Comparison of ENCODE assay signal across 27 cellular contexts in the genomic region with DNA sequence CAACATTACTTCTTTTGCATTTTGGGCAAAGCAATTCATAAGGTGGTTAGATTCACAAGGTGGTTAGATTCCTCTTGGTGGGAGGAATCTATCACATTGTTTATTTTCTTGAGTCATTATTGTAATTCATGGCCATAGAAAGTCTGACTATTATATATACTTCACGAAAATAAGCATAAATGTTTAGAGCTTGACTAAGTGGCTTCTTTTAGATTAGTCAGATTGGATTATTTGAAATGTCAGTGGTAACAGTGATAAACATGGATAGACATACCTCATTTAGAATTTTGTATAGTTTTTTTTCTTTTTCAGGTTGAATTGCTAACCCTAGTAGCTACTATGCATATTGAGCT. TPM values are rescaled to one million over a fixed set of nuclear protein-coding genes. Genes with fewer than 3 reads are reported as not detected.
DNase-seq lines count a peak whose midpoint lies in the region; ATAC-seq and TF ChIP-seq lines count a peak whose summit lies in the region.
"Had no signal": no experiment of that assay in that cellular context is flagged by ENCODE, and none has a peak within 500 bp of the region (broad histone marks: within the 10 kb centered on the region; RNA-seq: fewer than 3 reads in every experiment).

No MANE protein-coding gene starts in this region.

- H4K8ac ChIP-seq in IMR-90 (ENCODE audit: low read depth in 2 of 2, low read length in 2 of 2): no peak overlapping the region

- no peak overlapping the region for H3K4me2 ChIP-seq in IMR-90 (ENCODE audit: low read depth, low read length)
- H3K4me2 ChIP-seq: BLaER1 had no signal

- peak; percentile 67 for ATAC-seq in IMR-90 (ENCODE audit: low read depth)
- ATAC-seq in WTC11: no peak
- no peak for ATAC-seq in HG02938 (IDR thresholded peaks at IDR 0.05; ENCODE audit: unreplicated experiment)
- ATAC-seq: stimulated activated memory B cell treated with anti-CD40 and anti-IgM and Interleukin-4, amounts not matched to agents 10 μg/mL and 1 μg/mL and 100 μg/mL, for 72 hours had no signal

- dilution Hi-C loops in IMR-90 (cut with HindIII; ENCODE audit: low sequenced_read_pairs, unreplicated experiment): no loop called here

- H3K27ac Mint-ChIP-seq in chondrocyte (ENCODE audit: unreplicated experiment) (peak overlapping the region; percentile 10), osteocyte (ENCODE audit: unreplicated experiment) (peak overlapping the region; percentile 9), WTC11 (no peak overlapping the region)
- H3K27ac Mint-ChIP-seq in activated CD4-positive, alpha-beta memory T cell treated with anti-CD3 and anti-CD28 coated beads, Interleukin-2, amount 10 ng/mL, durations not matched to agents 7 days and 5 days: no peak overlapping the region
- H3K27ac Mint-ChIP-seq in activated CD4-positive, alpha-beta T cell treated with anti-CD3 and anti-CD28 coated beads, Interleukin-2, amount 10 ng/mL, durations not matched to agents 24 days and 14 days: no peak overlapping the region
- H3K27ac Mint-ChIP-seq: activated naive CD4-positive, alpha-beta T cell treated with anti-CD3 and anti-CD28 coated beads, Interleukin-2, amount 50 U/mL, for 72 hours; H9; IgD-negative memory B cell; mesothelial cell of epicardium; naive B cell; progenitor cell of endocrine pancreas; stimulated activated memory B cell treated with anti-CD40 and anti-IgM and Interleukin-4, amounts not matched to agents 10 μg/mL and 1 μg/mL and 100 μg/mL, for 72 hours had no signal

- H3K4me3 ChIP-seq in IMR-90 (ENCODE audit: insufficient read depth, low read depth, low read length): no peak overlapping the region
- H3K4me3 ChIP-seq: BLaER1, heart left ventricle, Peyer's patch, right lobe of liver had no signal

- no peak overlapping the region for H3K27ac ChIP-seq in IMR-90 (ENCODE audit: insufficient read depth, low read length)
- H3K27ac ChIP-seq: BLaER1, neutrophil, Peyer's patch, right lobe of liver, VCaP had no signal

- H3K23ac ChIP-seq in IMR-90 (ENCODE audit: low read depth, low read length): no peak overlapping the region

- H3K36me3 Mint-ChIP-seq in chondrocyte (ENCODE audit: low read depth) (no peaks in the 10 kb centered on the region), osteocyte (ENCODE audit: unreplicated experiment) (no peaks in the 10 kb centered on the region), WTC11 (no peaks in the 10 kb centered on the region)
- H3K36me3 Mint-ChIP-seq in activated CD4-positive, alpha-beta memory T cell treated with anti-CD3 and anti-CD28 coated beads, Interleukin-2, amount 10 ng/mL, durations not matched to agents 7 days and 5 days (ENCODE audit: low read depth): peaks cover 2% of the 10 kb centered on the region
- no peaks in the 10 kb centered on the region for H3K36me3 Mint-ChIP-seq in activated CD4-positive, alpha-beta T cell treated with anti-CD3 and anti-CD28 coated beads, Interleukin-2, amount 10 ng/mL, durations not matched to agents 24 days and 14 days (ENCODE audit: low read depth)
- H3K36me3 Mint-ChIP-seq: mesothelial cell of epicardium; naive B cell; stimulated activated memory B cell treated with anti-CD40 and anti-IgM and Interleukin-4, amounts not matched to agents 10 μg/mL and 1 μg/mL and 100 μg/mL, for 72 hours had no signal

- no peak overlapping the region for H3K9ac ChIP-seq in IMR-90 (ENCODE audit: low read depth, low read length)
- H3K9ac ChIP-seq: BLaER1 had no signal

- H4K5ac ChIP-seq in IMR-90 (ENCODE audit: low read depth, low read length): no peak overlapping the region

- H3K9me3 ChIP-seq in IMR-90 (ENCODE audit: control insufficient read depth, insufficient read depth, low read length): no peaks in the 10 kb centered on the region
- H3K9me3 ChIP-seq: heart left ventricle, neutrophil, Peyer's patch, right lobe of liver had no signal

- H2AK9ac ChIP-seq in IMR-90 (replicated peaks; ENCODE audit: low read depth, low read length, poor library complexity): no peak overlapping the region

- POLR2A ChIA-PET in IMR-90 (lab: Charles Lee; ENCODE audit: unreplicated experiment): no interaction called here
- POLR2A ChIA-PET in activated CD4-positive, alpha-beta memory T cell treated with anti-CD3 and anti-CD28 coated beads, Interleukin-2, amount 10 ng/mL, durations not matched to agents 7 days and 5 days (lab: Charles Lee): no interaction called here
- POLR2A ChIA-PET in WTC11 (lab: Charles Lee): no interaction called here

- H3K9me1 ChIP-seq in IMR-90 (ENCODE audit: insufficient read depth, low read length): peaks cover 4% of the 10 kb centered on the region

- H4K20me1 ChIP-seq in IMR-90 (ENCODE audit: insufficient read depth, low read length): no peaks in the 10 kb centered on the region
- H4K20me1 ChIP-seq: BLaER1 had no signal

- no peaks in the 10 kb centered on the region for H3K27me3 Mint-ChIP-seq in chondrocyte (ENCODE audit: low read depth)
- H3K27me3 Mint-ChIP-seq in osteocyte (ENCODE audit: unreplicated experiment): no peaks in the 10 kb centered on the region
- no peaks in the 10 kb centered on the region for H3K27me3 Mint-ChIP-seq in activated CD4-positive, alpha-beta memory T cell treated with anti-CD3 and anti-CD28 coated beads, Interleukin-2, amount 10 ng/mL, durations not matched to agents 7 days and 5 days
- H3K27me3 Mint-ChIP-seq in WTC11 (ENCODE audit: low read depth): no peaks in the 10 kb centered on the region; the same call in 1 of the 2 replicates
- H3K27me3 Mint-ChIP-seq in activated CD4-positive, alpha-beta T cell treated with anti-CD3 and anti-CD28 coated beads, Interleukin-2, amount 10 ng/mL, durations not matched to agents 24 days and 14 days: peaks cover 3% of the 10 kb centered on the region
- H3K27me3 Mint-ChIP-seq: progenitor cell of endocrine pancreas had no signal

- H3K4me1 Mint-ChIP-seq in chondrocyte (ENCODE audit: low read depth) (peaks cover 15% of the 10 kb centered on the region), osteocyte (ENCODE audit: unreplicated experiment) (peaks cover 20% of the 10 kb centered on the region), WTC11 (no peaks in the 10 kb centered on the region)
- H3K4me1 Mint-ChIP-seq in activated CD4-positive, alpha-beta memory T cell treated with anti-CD3 and anti-CD28 coated beads, Interleukin-2, amount 10 ng/mL, durations not matched to agents 7 days and 5 days: peaks cover 10% of the 10 kb centered on the region
- H3K4me1 Mint-ChIP-seq in activated CD4-positive, alpha-beta T cell treated with anti-CD3 and anti-CD28 coated beads, Interleukin-2, amount 10 ng/mL, durations not matched to agents 24 days and 14 days: peaks cover 5% of the 10 kb centered on the region
- H3K4me1 Mint-ChIP-seq: H9; mesothelial cell of epicardium; stimulated activated memory B cell treated with anti-CD40 and anti-IgM and Interleukin-4, amounts not matched to agents 10 μg/mL and 1 μg/mL and 100 μg/mL, for 72 hours had no signal

- peaks cover 13% of the 10 kb centered on the region for H3K9me3 Mint-ChIP-seq in chondrocyte (ENCODE audit: low read depth)
- peaks cover 19% of the 10 kb centered on the region for H3K9me3 Mint-ChIP-seq in osteocyte (ENCODE audit: unreplicated experiment)
- no peaks in the 10 kb centered on the region for H3K9me3 Mint-ChIP-seq in activated CD4-positive, alpha-beta memory T cell treated with anti-CD3 and anti-CD28 coated beads, Interleukin-2, amount 10 ng/mL, durations not matched to agents 7 days and 5 days
- H3K9me3 Mint-ChIP-seq in WTC11: 0 out of 2 replicates have a peak, but pooled peaks cover under 1% of the 10 kb centered on the region
- peaks cover under 1% of the 10 kb centered on the region for H3K9me3 Mint-ChIP-seq in activated CD4-positive, alpha-beta T cell treated with anti-CD3 and anti-CD28 coated beads, Interleukin-2, amount 10 ng/mL, durations not matched to agents 24 days and 14 days

- 0 out of 2 replicates have a peak overlapping the region, but pooled peaks have one; percentile 4 for H2BK20ac ChIP-seq in IMR-90 (ENCODE audit: low read depth, low read length)

- H4K91ac ChIP-seq in IMR-90 (ENCODE audit: insufficient read depth, low read depth, low read length): no peak overlapping the region

- no peak overlapping the region for H3K14ac ChIP-seq in IMR-90 (replicated peaks; ENCODE audit: low read depth, low read length)

- H2BK5ac ChIP-seq in IMR-90 (ENCODE audit: low read depth, low read length, poor library complexity, severe bottlenecking): peak overlapping the region; percentile 64

- TF ChIP-seq CTCF in IMR-90 (conservative IDR thresholded peaks at IDR 0.05; ENCODE audit: low read depth, low read length) (no peak), chondrocyte (IDR thresholded peaks at IDR 0.05) (no peak), osteocyte (IDR thresholded peaks at IDR 0.05) (no peak), WTC11 (IDR thresholded peaks at IDR 0.05) (no peak)

- intact Hi-C loops in IMR-90 (cut with micrococcal nuclease): loop anchor here (1.0 to 5.0 kb wide), 2 partner anchors 455 to 525 kb away; partner anchors contain the start of genes PRRG1 and RPGR
- intact Hi-C loops in activated CD4-positive, alpha-beta T cell treated with anti-CD3 and anti-CD28 coated beads, Interleukin-2, amount 10 ng/mL, durations not matched to agents 24 days and 14 days (cut with micrococcal nuclease): no loop called here

- H3K56ac ChIP-seq in IMR-90 (ENCODE audit: extremely low read depth, insufficient read depth, low read length): no peak overlapping the region

- no peaks in the 10 kb centered on the region for H3K79me1 ChIP-seq in IMR-90 (ENCODE audit: low read depth in 1 of 2, low read length in 2 of 2)

- H2AFZ ChIP-seq in IMR-90 (replicated peaks; ENCODE audit: low read length, poor library complexity): no peak overlapping the region

- in situ Hi-C loops in IMR-90 (cut with MboI; ENCODE audit: low sequenced_read_pairs): no loop called here

- no peaks in the 10 kb centered on the region for H3K27me3 ChIP-seq in IMR-90 (ENCODE audit: control insufficient read depth, insufficient read depth, low read length)
- H3K27me3 ChIP-seq: BLaER1, heart left ventricle, neutrophil, Peyer's patch, right lobe of liver had no signal

- H3K4me3 Mint-ChIP-seq in chondrocyte (ENCODE audit: unreplicated experiment): no peak overlapping the region
- H3K4me3 Mint-ChIP-seq in osteocyte (ENCODE audit: unreplicated experiment): no peak overlapping the region
- H3K4me3 Mint-ChIP-seq in activated CD4-positive, alpha-beta memory T cell treated with anti-CD3 and anti-CD28 coated beads, Interleukin-2, amount 10 ng/mL, durations not matched to agents 7 days and 5 days: no peak overlapping the region
- no peak overlapping the region for H3K4me3 Mint-ChIP-seq in WTC11
- no peak overlapping the region for H3K4me3 Mint-ChIP-seq in activated CD4-positive, alpha-beta T cell treated with anti-CD3 and anti-CD28 coated beads, Interleukin-2, amount 10 ng/mL, durations not matched to agents 24 days and 14 days
- H3K4me3 Mint-ChIP-seq: H9; IgD-negative memory B cell; mesothelial cell of epicardium; naive B cell; stimulated activated memory B cell treated with anti-CD40 and anti-IgM and Interleukin-4, amounts not matched to agents 10 μg/mL and 1 μg/mL and 100 μg/mL, for 72 hours had no signal

- no peak overlapping the region for H2AK5ac ChIP-seq in IMR-90 (ENCODE audit: low read depth, low read length)

- no CpG with 5 or more reads among the region's 1 CpG for WGBS in IMR-90 (ENCODE audit: extremely low coverage in 2 of 2, insufficient read length in 1 of 2), 2 experiments

- TF ChIP-seq RAD21 in IMR-90 (IDR thresholded peaks at IDR 0.05; ENCODE audit: low read length): no peak

- H3K18ac ChIP-seq in IMR-90 (ENCODE audit: low read depth, low read length): no peak overlapping the region

- no peak for TF ChIP-seq POLR2A in IMR-90 (IDR thresholded peaks at IDR 0.05; ENCODE audit: low read depth, low read length)

- H2BK15ac ChIP-seq in IMR-90 (ENCODE audit: low read depth, low read length): no peak overlapping the region

- peaks cover 3% of the 10 kb centered on the region for H3K4me1 ChIP-seq in IMR-90 (ENCODE audit: control insufficient read depth, insufficient read depth, low read length)
- H3K4me1 ChIP-seq: Peyer's patch had no signal

- H3K4ac ChIP-seq in IMR-90 (ENCODE audit: low read depth, low read length): no peak overlapping the region

- H2BK120ac ChIP-seq in IMR-90 (ENCODE audit: low read depth, low read length): no peak overlapping the region

- BruUV-seq in IMR-90 (replicated peaks; lab: Mats Ljungman, UMichigan): no TSS peak

- CTCF ChIA-PET in IMR-90 (lab: Yijun Ruan, JAX) (interaction anchor here (0.9 to 1.3 kb wide), 2 partner anchors 12 to 47 kb away, joined by 4 to 6 read pairs; no protein-coding TSS in a partner anchor), WTC11 (lab: Charles Lee) (no interaction called here)
- CTCF ChIA-PET in activated CD4-positive, alpha-beta memory T cell treated with anti-CD3 and anti-CD28 coated beads, Interleukin-2, amount 10 ng/mL, durations not matched to agents 7 days and 5 days (lab: Charles Lee): no interaction called here

- DNase-seq in ELR (ENCODE audit: low read depth): peak; percentile 64
- no peak for DNase-seq in IMR-90
- no peak for DNase-seq in chondrocyte (ENCODE audit: low spot score)
- no peak for DNase-seq in osteocyte (ENCODE audit: extremely low spot score, unreplicated experiment)
- no peak for DNase-seq in activated CD4-positive, alpha-beta memory T cell treated with anti-CD3 and anti-CD28 coated beads, Interleukin-2, amount 10 ng/mL, durations not matched to agents 7 days and 5 days
- no peak for DNase-seq in WTC11 (ENCODE audit: low spot score)
- no peak for DNase-seq in activated CD4-positive, alpha-beta T cell treated with anti-CD3 and anti-CD28 coated beads, Interleukin-2, amount 10 ng/mL, durations not matched to agents 24 days and 14 days
- DNase-seq: activated CD8-positive, alpha-beta memory T cell treated with anti-CD3 and anti-CD28 coated beads, Interleukin-2, amount 50 U/mL, for 4 hours; H9; kidney; naive B cell; NCI-H1436; NCI-H2081 treated with DMSO at 0.1 percent for 48 hours; NCI-H748 treated with DMSO at 0.1 percent for 48 hours; Peyer's patch; SIG-M5 had no signal

- no peaks in the 10 kb centered on the region for H3K36me3 ChIP-seq in IMR-90 (ENCODE audit: control insufficient read depth, insufficient read depth, low read length)
- H3K36me3 ChIP-seq: BLaER1, heart left ventricle, neutrophil, Peyer's patch, right lobe of liver had no signal

RNA-seq across cellular contexts. Expression of gene DYNLT3, which starts 24.9 kb away (rescaled TPM):
- 18.8 and 38.3 TPM in 2 replicates for total RNA-seq in IMR-90 (2012; rRNA removed)
- polyA plus RNA-seq in IMR-90 (2012; rRNA removed): 8.9 and 15.7 TPM in 2 replicates
- 4.0 and 4.2 TPM in 2 replicates for polyA plus RNA-seq in IMR-90 (2012; cell fraction: cytosol; rRNA removed)
- polyA plus RNA-seq in IMR-90 (2012; cell fraction: nucleus; rRNA removed; ENCODE audit: low replicate concordance): 1.2 and 5.3 TPM in 2 replicates
- 31.5 to 36.5 TPM (median 35.8 TPM) in 3 replicates for total RNA-seq in chondrocyte
- 27.5 and 28.0 TPM in 2 replicates for total RNA-seq in osteocyte
- total RNA-seq in activated CD4-positive, alpha-beta memory T cell treated with anti-CD3 and anti-CD28 coated beads, Interleukin-2, amount 10 ng/mL, durations not matched to agents 7 days and 5 days: 10 to 100 TPM; 17.8 to 20.5 TPM
- total RNA-seq in WTC11 (2021): 5.1 to 6.1 TPM (median 5.7 TPM) in 3 replicates
- 13.3 and 14.5 TPM in 2 replicates for total RNA-seq in activated CD4-positive, alpha-beta T cell treated with anti-CD3 and anti-CD28 coated beads, Interleukin-2, amount 10 ng/mL, durations not matched to agents 24 days and 14 days

Comparison
In these comparisons a context has a peak if more than half of its experiments do, and no peak if none do; other contexts are left out.
1. H3K27ac Mint-ChIP-seq: peak in chondrocyte (single experiment) and osteocyte (single experiment); none in activated CD4-positive, alpha-beta memory T cell treated with anti-CD3 and anti-CD28 coated beads, Interleukin-2, amount 10 ng/mL, durations not matched to agents 7 days and 5 days (single experiment), WTC11 (single experiment) and activated CD4-positive, alpha-beta T cell treated with anti-CD3 and anti-CD28 coated beads, Interleukin-2, amount 10 ng/mL, durations not matched to agents 24 days and 14 days (single experiment).